ENCODE assay signal across 23 cellular contexts in the genomic region with DNA sequence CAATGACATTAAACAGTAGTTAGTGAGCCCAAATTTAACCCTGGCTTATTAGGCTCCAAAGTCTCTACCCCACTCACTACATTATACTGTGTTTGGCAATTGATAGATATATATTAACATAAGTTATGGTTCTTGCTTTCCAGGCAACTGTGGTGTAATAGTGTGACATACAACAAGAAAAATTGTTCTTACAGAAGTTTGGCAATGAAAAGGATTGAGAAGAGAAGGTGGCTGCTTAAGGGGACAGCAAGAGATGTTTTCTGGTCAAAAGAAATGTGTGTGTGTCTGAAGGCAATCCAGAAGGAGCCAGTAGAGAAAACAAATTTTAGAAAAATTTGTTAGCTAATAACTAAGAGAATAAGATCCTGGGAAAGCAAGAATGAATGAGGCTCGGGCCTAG.
DNase-seq lines count a peak whose midpoint lies in the region; ATAC-seq and TF ChIP-seq lines count a peak whose summit lies in the region.
"Had no signal": no experiment of that assay in that cellular context is flagged by ENCODE, and none has a peak within 500 bp of the region (broad histone marks: within the 10 kb centered on the region; RNA-seq: fewer than 3 reads in every experiment).

No MANE protein-coding gene starts in this region.

- BruUV-seq in Caco-2 (replicated peaks; lab: Mats Ljungman, UMichigan) = no TSS peak

- H3K27me3 Mint-ChIP-seq in Caco-2 (ENCODE audit: insufficient read depth, unreplicated experiment) = no peaks in the 10 kb centered on the region
- no peaks in the 10 kb centered on the region for H3K27me3 Mint-ChIP-seq in nephron (ENCODE audit: low read depth)
- H3K27me3 Mint-ChIP-seq: B cell, IgD-negative memory B cell had no signal

- H3K27ac Mint-ChIP-seq in Caco-2 (ENCODE audit: unreplicated experiment) (peak overlapping the region; percentile 8), nephron (peak overlapping the region in 2 of 3 experiments; percentile 10 to 27)
- H3K27ac Mint-ChIP-seq: B cell had no signal

- H3K4me1 ChIP-seq in Caco-2 (no peaks in the 10 kb centered on the region), adipocyte (ENCODE audit: control insufficient read depth, insufficient read depth, low read length) (peaks cover 45% of the 10 kb centered on the region), thoracic aorta (ENCODE audit: control insufficient read depth in 1 of 2, low read depth in 2 of 2) (peaks cover 6 to 52% of the 10 kb centered on the region in 2 donors), left lung (no peaks in the 10 kb centered on the region)

- H3K4me3 Mint-ChIP-seq in Caco-2 (ENCODE audit: unreplicated experiment) = no peak overlapping the region
- H3K4me3 Mint-ChIP-seq in nephron = no peak overlapping the region
- H3K4me3 Mint-ChIP-seq: B cell, CD14-positive monocyte, IgD-negative memory B cell had no signal

- POLR2A ChIA-PET in Caco-2 (lab: Charles Lee) = no interaction called here

- H3K4me3 ChIP-seq in Caco-2 (ENCODE audit: low read depth, low read length) (no peak overlapping the region), adipocyte (ENCODE audit: low read length) (no peak overlapping the region), thoracic aorta (no peak overlapping the region), left lung (no peak overlapping the region)
- H3K4me3 ChIP-seq: GM12878 had no signal

- no peaks in the 10 kb centered on the region for H3K9me3 ChIP-seq in Caco-2
- H3K9me3 ChIP-seq in adipocyte (ENCODE audit: control insufficient read depth, low read length) = no peaks in the 10 kb centered on the region
- H3K9me3 ChIP-seq in thoracic aorta = no peaks in the 10 kb centered on the region
- H3K9me3 ChIP-seq in left lung = no peaks in the 10 kb centered on the region

- H3K27me3 ChIP-seq in Caco-2 (replicated peaks; ENCODE audit: control insufficient read depth, insufficient read depth, low read length) = no peaks in the 10 kb centered on the region
- H3K27me3 ChIP-seq in adipocyte (replicated peaks; ENCODE audit: control insufficient read depth, insufficient read depth, low read length) = no peaks in the 10 kb centered on the region
- H3K27me3 ChIP-seq in thoracic aorta (replicated peaks; ENCODE audit: insufficient read depth) = no peaks in the 10 kb centered on the region
- H3K27me3 ChIP-seq in left lung = no peaks in the 10 kb centered on the region

- H3K36me3 ChIP-seq in Caco-2 (ENCODE audit: control insufficient read depth, insufficient read depth, low read length) = peaks cover 1% of the 10 kb centered on the region; the same call in 1 of the 2 replicates
- peaks cover 7% of the 10 kb centered on the region for H3K36me3 ChIP-seq in adipocyte (ENCODE audit: control insufficient read depth, insufficient read depth, low read length, severe bottlenecking)
- no peaks in the 10 kb centered on the region for H3K36me3 ChIP-seq in thoracic aorta
- H3K36me3 ChIP-seq in left lung = peaks cover 0 to 3% of the 10 kb centered on the region in 2 donors

- H3K4me1 Mint-ChIP-seq in Caco-2 (ENCODE audit: low read depth, unreplicated experiment) (no peaks in the 10 kb centered on the region), nephron (peaks cover 21% of the 10 kb centered on the region)
- H3K4me1 Mint-ChIP-seq: B cell had no signal

- H3K9me3 Mint-ChIP-seq in Caco-2 (ENCODE audit: unreplicated experiment) = no peaks in the 10 kb centered on the region
- H3K9me3 Mint-ChIP-seq in nephron = no peaks in the 10 kb centered on the region
- H3K9me3 Mint-ChIP-seq: CD14-positive monocyte, IgD-negative memory B cell had no signal

- CTCF ChIA-PET in Caco-2 (lab: Charles Lee) = no interaction called here

- DNase-seq in Caco-2 (no peak), adipocyte (ENCODE audit: low read depth) (peak; percentile 46), thoracic aorta (ENCODE audit: low spot score) (no peak), left lung (no peak)
- DNase-seq: DMS79 treated with DMSO at 0.1 percent for 48 hours; NCI-H1105; NCI-H1694; NCI-H2081; NCI-H2171; NCI-H345; NCI-H524; NCI-H774; NK-92 treated with Interleukin-12 subunit alpha and Interleukin-12 subunit beta, amount 100 ng/mL, for 24 hours; SIG-M5 had no signal

- H3K36me3 Mint-ChIP-seq in Caco-2 (ENCODE audit: insufficient read depth, unreplicated experiment) (peaks cover 28% of the 10 kb centered on the region), nephron (ENCODE audit: low read depth) (peaks cover 39% of the 10 kb centered on the region)

- intact Hi-C loops in Caco-2 (cut with micrococcal nuclease; ENCODE audit: unreplicated experiment) (no loop called here), left lung (cut with DNase I) (no loop called here)

- H3K9ac ChIP-seq in adipocyte (ENCODE audit: low read length) = peak overlapping the region; percentile 60

- TF ChIP-seq CTCF in Caco-2 (IDR thresholded peaks at IDR 0.05; ENCODE audit: insufficient read depth in 1 of 2, low read depth in 1 of 2, low read length in 1 of 2, severe bottlenecking in 1 of 2, unreplicated experiment in 1 of 2) (no peak), nephron (IDR thresholded peaks at IDR 0.05; ENCODE audit: unreplicated experiment in 3 of 3) (no peak), thoracic aorta (IDR thresholded peaks at IDR 0.05) (no peak), left lung (IDR thresholded peaks at IDR 0.05) (no peak)

- ATAC-seq in thoracic aorta (ENCODE audit: insufficient number of reproducible peaks, low FRiP score, low read depth) (no peak), HG02588 (IDR thresholded peaks at IDR 0.05; ENCODE audit: unreplicated experiment) (no peak), left lung (no peak), GM21526 (IDR thresholded peaks at IDR 0.05; ENCODE audit: low FRiP score, unreplicated experiment) (no peak), HG03378 (IDR thresholded peaks at IDR 0.05; ENCODE audit: unreplicated experiment) (no peak)
- ATAC-seq: GM12878, HCT116 had no signal

- peak overlapping the region; percentile 78 to 84 for H3K27ac ChIP-seq in thoracic aorta
- no peak overlapping the region for H3K27ac ChIP-seq in left lung

Comparison
In these comparisons a context has a peak if more than half of its experiments do, and no peak if none do; other contexts are left out.
1. H3K27ac ChIP-seq: peak in thoracic aorta (2 of 2); none in left lung (0 of 2).